In the genomic region with DNA sequence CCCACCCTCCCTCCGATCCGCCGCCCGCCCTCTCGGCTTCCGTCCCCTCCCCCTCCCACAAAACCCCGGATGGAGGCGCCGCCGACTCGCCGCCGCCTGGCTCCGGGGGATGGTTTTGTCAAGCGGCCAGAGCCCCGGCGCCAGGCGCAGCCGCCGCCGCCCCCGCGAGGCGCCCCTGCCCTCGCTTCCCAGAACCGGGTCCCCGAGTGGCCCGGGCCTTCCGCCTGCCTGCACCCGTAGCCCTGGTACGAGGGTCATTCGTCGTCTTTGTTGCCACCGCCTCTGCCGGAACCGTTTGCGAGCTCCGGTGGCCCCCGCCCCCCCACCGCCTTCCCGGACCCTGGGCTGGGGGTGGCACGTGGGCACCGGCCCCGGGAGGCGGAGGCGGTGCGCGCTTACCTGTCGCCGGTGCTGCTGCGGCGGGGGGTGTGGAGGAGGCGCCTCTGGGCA, we compare ENCODE assay signal across 1 cellular context.
TF ChIP-seq lines count a peak whose summit lies in the region.

No MANE protein-coding gene starts in this region.

TF ChIP-seq in GM12878, 131 proteins besides CTCF, POLR2A, EP300 and RAD21 (continued from another document):
- TF ChIP-seq BHLHE40 (IDR thresholded peaks at IDR 0.05; ENCODE audit: borderline replicate concordance in 1 of 2, low read depth in 2 of 2, low read length in 1 of 2), result peak in 1 of 2 experiments; percentile 78; a peak in 2 of 4 replicates
- 0 out of 2 replicates have a peak, but pooled peaks have one; percentile 14 for TF ChIP-seq TARDBP (IDR thresholded peaks at IDR 0.05; ENCODE audit: borderline replicate concordance)
- TF ChIP-seq ZNF622 (IDR thresholded peaks at IDR 0.05), result no peak
- TF ChIP-seq EED (IDR thresholded peaks at IDR 0.05; ENCODE audit: low read depth), result no peak
- TF ChIP-seq, protein P1, sequence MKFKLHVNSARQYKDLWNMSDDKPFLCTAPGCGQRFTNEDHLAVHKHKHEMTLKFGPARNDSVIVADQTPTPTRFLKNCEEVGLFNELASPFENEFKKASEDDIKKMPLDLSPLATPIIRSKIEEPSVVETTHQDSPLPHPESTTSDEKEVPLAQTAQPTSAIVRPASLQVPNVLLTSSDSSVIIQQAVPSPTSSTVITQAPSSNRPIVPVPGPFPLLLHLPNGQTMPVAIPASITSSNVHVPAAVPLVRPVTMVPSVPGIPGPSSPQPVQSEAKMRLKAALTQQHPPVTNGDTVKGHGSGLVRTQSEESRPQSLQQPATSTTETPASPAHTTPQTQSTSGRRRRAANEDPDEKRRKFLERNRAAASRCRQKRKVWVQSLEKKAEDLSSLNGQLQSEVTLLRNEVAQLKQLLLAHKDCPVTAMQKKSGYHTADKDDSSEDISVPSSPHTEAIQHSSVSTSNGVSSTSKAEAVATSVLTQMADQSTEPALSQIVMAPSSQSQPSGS (IDR thresholded peaks at IDR 0.05; ENCODE audit: low read length), result no peak
- peak; percentile 88 for TF ChIP-seq DPF2 (IDR thresholded peaks at IDR 0.05)
- TF ChIP-seq ZSCAN29 (IDR thresholded peaks at IDR 0.05), result no peak; the same call in 1 of the 2 replicates
- TF ChIP-seq MXI1 (IDR thresholded peaks at IDR 0.05; ENCODE audit: low read depth, low read length), result no peak
- TF ChIP-seq, protein P2, sequence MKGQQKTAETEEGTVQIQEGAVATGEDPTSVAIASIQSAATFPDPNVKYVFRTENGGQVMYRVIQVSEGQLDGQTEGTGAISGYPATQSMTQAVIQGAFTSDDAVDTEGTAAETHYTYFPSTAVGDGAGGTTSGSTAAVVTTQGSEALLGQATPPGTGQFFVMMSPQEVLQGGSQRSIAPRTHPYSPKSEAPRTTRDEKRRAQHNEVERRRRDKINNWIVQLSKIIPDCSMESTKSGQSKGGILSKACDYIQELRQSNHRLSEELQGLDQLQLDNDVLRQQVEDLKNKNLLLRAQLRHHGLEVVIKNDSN (IDR thresholded peaks at IDR 0.05; ENCODE audit: borderline replicate concordance, extremely low read length, insufficient read depth, low read depth, low read length), result peak; percentile 3
- peak; percentile 63 for TF ChIP-seq KLF5 (IDR thresholded peaks at IDR 0.05; ENCODE audit: partially characterized antibody)
- TF ChIP-seq MTA2 (IDR thresholded peaks at IDR 0.05; ENCODE audit: low read depth), result no peak
- TF ChIP-seq, protein P3, sequence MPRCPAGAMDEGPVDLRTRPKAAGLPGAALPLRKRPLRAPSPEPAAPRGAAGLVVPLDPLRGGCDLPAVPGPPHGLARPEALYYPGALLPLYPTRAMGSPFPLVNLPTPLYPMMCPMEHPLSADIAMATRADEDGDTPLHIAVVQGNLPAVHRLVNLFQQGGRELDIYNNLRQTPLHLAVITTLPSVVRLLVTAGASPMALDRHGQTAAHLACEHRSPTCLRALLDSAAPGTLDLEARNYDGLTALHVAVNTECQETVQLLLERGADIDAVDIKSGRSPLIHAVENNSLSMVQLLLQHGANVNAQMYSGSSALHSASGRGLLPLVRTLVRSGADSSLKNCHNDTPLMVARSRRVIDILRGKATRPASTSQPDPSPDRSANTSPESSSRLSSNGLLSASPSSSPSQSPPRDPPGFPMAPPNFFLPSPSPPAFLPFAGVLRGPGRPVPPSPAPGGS (IDR thresholded peaks at IDR 0.05; ENCODE audit: borderline replicate concordance, insufficient read depth, low read depth, low read length, poor library complexity, severe bottlenecking), result no peak
- no peak for TF ChIP-seq NR2C2 (IDR thresholded peaks at IDR 0.05; ENCODE audit: borderline replicate concordance, control insufficient read depth, insufficient read length, low read depth)
- TF ChIP-seq NFYA (IDR thresholded peaks at IDR 0.05; ENCODE audit: borderline replicate concordance, low read depth, low read length), result no peak
- no peak; the same call in none of the 2 replicates for TF ChIP-seq LARP7 (IDR thresholded peaks at IDR 0.05)
- TF ChIP-seq IKZF1 (conservative IDR thresholded peaks at IDR 0.05), result peak; percentile 66; the same call in 1 of the 2 replicates
- TF ChIP-seq GATAD2B (conservative IDR thresholded peaks at IDR 0.05; ENCODE audit: low read depth), result peak; percentile 85
- TF ChIP-seq, protein P4, sequence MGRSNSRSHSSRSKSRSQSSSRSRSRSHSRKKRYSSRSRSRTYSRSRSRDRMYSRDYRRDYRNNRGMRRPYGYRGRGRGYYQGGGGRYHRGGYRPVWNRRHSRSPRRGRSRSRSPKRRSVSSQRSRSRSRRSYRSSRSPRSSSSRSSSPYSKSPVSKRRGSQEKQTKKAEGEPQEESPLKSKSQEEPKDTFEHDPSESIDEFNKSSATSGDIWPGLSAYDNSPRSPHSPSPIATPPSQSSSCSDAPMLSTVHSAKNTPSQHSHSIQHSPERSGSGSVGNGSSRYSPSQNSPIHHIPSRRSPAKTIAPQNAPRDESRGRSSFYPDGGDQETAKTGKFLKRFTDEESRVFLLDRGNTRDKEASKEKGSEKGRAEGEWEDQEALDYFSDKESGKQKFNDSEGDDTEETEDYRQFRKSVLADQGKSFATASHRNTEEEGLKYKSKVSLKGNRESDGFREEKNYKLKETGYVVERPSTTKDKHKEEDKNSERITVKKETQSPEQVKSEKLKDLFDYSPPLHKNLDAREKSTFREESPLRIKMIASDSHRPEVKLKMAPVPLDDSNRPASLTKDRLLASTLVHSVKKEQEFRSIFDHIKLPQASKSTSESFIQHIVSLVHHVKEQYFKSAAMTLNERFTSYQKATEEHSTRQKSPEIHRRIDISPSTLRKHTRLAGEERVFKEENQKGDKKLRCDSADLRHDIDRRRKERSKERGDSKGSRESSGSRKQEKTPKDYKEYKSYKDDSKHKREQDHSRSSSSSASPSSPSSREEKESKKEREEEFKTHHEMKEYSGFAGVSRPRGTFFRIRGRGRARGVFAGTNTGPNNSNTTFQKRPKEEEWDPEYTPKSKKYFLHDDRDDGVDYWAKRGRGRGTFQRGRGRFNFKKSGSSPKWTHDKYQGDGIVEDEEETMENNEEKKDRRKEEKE (IDR thresholded peaks at IDR 0.05), result no peak
- no peak for TF ChIP-seq SMC3 (IDR thresholded peaks at IDR 0.05; ENCODE audit: borderline replicate concordance, low read length)
- TF ChIP-seq, protein P5, sequence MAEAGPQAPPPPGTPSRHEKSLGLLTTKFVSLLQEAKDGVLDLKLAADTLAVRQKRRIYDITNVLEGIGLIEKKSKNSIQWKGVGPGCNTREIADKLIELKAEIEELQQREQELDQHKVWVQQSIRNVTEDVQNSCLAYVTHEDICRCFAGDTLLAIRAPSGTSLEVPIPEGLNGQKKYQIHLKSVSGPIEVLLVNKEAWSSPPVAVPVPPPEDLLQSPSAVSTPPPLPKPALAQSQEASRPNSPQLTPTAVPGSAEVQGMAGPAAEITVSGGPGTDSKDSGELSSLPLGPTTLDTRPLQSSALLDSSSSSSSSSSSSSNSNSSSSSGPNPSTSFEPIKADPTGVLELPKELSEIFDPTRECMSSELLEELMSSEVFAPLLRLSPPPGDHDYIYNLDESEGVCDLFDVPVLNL (IDR thresholded peaks at IDR 0.05; ENCODE audit: low read depth, low read length), result no peak
- no peak for TF ChIP-seq CHD4 (IDR thresholded peaks at IDR 0.05)
- no peak for TF ChIP-seq ETV6 (conservative IDR thresholded peaks at IDR 0.05 in 1 of 2, IDR thresholded peaks at IDR 0.05 in 1 of 2; ENCODE audit: borderline replicate concordance in 1 of 2, low read depth in 1 of 2)
- no peak for TF ChIP-seq TCF7 (IDR thresholded peaks at IDR 0.05; ENCODE audit: borderline replicate concordance)
- no peak for TF ChIP-seq SIX5 (IDR thresholded peaks at IDR 0.05; ENCODE audit: low read depth, low read length, severe bottlenecking)
- TF ChIP-seq GABPA (IDR thresholded peaks at IDR 0.05; ENCODE audit: low read depth), result no peak
- TF ChIP-seq POLR2AphosphoS2 (IDR thresholded peaks at IDR 0.05; ENCODE audit: low read depth, low read length), result peak; percentile 22; the same call in 1 of the 2 replicates
- peak; percentile 27; the same call in 1 of the 2 replicates for TF ChIP-seq YY1 (IDR thresholded peaks at IDR 0.05; ENCODE audit: low read depth, low read length)
- 0 out of 2 replicates have a peak, but pooled peaks have one; percentile 5 for TF ChIP-seq RUNX3 (IDR thresholded peaks at IDR 0.05; ENCODE audit: low read length)
- peak; percentile 70; the same call in 1 of the 2 replicates for TF ChIP-seq BACH1 (IDR thresholded peaks at IDR 0.05; ENCODE audit: borderline replicate concordance)
- TF ChIP-seq, protein P6, sequence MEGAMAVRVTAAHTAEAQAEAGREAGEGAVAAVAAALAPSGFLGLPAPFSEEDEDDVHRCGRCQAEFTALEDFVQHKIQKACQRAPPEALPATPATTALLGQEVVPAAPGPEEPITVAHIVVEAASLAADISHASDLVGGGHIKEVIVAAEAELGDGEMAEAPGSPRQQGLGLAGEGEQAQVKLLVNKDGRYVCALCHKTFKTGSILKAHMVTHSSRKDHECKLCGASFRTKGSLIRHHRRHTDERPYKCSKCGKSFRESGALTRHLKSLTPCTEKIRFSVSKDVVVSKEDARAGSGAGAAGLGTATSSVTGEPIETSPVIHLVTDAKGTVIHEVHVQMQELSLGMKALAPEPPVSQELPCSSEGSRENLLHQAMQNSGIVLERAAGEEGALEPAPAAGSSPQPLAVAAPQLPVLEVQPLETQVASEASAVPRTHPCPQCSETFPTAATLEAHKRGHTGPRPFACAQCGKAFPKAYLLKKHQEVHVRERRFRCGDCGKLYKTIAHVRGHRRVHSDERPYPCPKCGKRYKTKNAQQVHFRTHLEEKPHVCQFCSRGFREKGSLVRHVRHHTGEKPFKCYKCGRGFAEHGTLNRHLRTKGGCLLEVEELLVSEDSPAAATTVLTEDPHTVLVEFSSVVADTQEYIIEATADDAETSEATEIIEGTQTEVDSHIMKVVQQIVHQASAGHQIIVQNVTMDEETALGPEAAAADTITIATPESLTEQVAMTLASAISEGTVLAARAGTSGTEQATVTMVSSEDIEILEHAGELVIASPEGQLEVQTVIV (IDR thresholded peaks at IDR 0.05; ENCODE audit: borderline replicate concordance, partially characterized antibody), result no peak
- no peak for TF ChIP-seq EZH2 (IDR thresholded peaks at IDR 0.05; ENCODE audit: borderline replicate concordance, control insufficient read depth, low read depth, low read length)
- TF ChIP-seq ZNF207 (IDR thresholded peaks at IDR 0.05; ENCODE audit: borderline replicate concordance), result peak; percentile 88
- TF ChIP-seq TAF1 (IDR thresholded peaks at IDR 0.05; ENCODE audit: borderline replicate concordance, low read depth, low read length), result peak; percentile 29; the same call in 1 of the 2 replicates
- no peak for TF ChIP-seq CEBPB (IDR thresholded peaks at IDR 0.05; ENCODE audit: borderline replicate concordance in 1 of 2, low read depth in 2 of 2, low read length in 2 of 2)
- no peak for TF ChIP-seq ATF7 (IDR thresholded peaks at IDR 0.05; ENCODE audit: low read depth)
- no peak for TF ChIP-seq TCF3 (IDR thresholded peaks at IDR 0.05; ENCODE audit: borderline replicate concordance, insufficient read depth, low read depth, low read length)
- TF ChIP-seq CBX3 (IDR thresholded peaks at IDR 0.05; ENCODE audit: borderline replicate concordance, low read depth), result no peak
- TF ChIP-seq SMARCA5 (IDR thresholded peaks at IDR 0.05), result peak; percentile 70; the same call in 1 of the 2 replicates
